In the genomic region with DNA sequence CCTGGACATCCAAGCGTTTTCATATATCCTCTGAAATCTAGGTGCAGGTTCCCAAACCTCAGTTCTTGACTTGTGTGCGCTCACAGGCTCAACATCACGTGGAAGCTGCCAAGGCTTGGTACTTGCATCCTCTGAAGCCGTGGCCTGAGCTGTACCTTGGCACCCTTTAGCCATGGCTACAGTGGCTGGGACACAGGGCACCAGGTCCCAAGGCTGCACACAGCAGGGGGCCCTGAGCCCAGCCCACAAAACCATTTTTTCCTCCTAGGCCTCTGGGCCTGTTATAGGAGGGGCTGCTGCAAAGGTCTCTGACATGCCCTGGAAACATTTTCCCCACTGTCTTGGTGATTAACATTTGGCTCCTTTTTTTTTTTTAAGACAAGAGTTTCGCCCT, we compare ENCODE assay signal across 17 cellular contexts.
"Had no signal": no experiment of that assay in that cellular context is flagged by ENCODE, and none has a peak within 500 bp of the region (broad histone marks: within the 10 kb centered on the region; RNA-seq: fewer than 3 reads in every experiment).

No MANE protein-coding gene starts in this region.

- H3K36me3 ChIP-seq: colonic mucosa, ovary had no signal

- H3K27me3 ChIP-seq: colonic mucosa, heart left ventricle, ovary, right atrium auricular region, testis, tibial nerve, upper lobe of right lung, vagina had no signal

- H3K4me3 ChIP-seq: colonic mucosa, heart left ventricle, ovary, right atrium auricular region, smooth muscle cell, testis, tibial nerve, upper lobe of right lung, vagina had no signal

- H3K4me1 Mint-ChIP-seq: naive thymus-derived CD4-positive, alpha-beta T cell; neural crest cell had no signal

- H3K27ac ChIP-seq: colonic mucosa, heart left ventricle, ovary, right atrium auricular region, testis, tibial nerve, upper lobe of right lung, vagina had no signal

- H3K4me2 ChIP-seq: smooth muscle cell had no signal

- H3K4me1 ChIP-seq: colonic mucosa, heart left ventricle, right atrium auricular region, testis, tibial nerve, upper lobe of right lung, vagina had no signal

- H3K27me3 Mint-ChIP-seq: naive thymus-derived CD4-positive, alpha-beta T cell; stimulated activated naive CD8-positive, alpha-beta T cell treated with anti-CD3 and anti-CD28 coated beads, Interleukin-15, Interleukin-2, amounts not matched to agents 100 ng/mL and 50 ng/mL, for 24 hours had no signal

- DNase-seq: colonic mucosa; dermis blood vessel endothelial cell; heart left ventricle; hippocampal formation; left colon; naive thymus-derived CD4-positive, alpha-beta T cell; nucleus accumbens; ovary; stimulated activated CD4-positive, alpha-beta T cell treated with anti-CD3 and anti-CD28 coated beads, Interleukin-2, amount 100 ng/mL, for 48 hours; testis; upper lobe of right lung had no signal

- H3K9me3 ChIP-seq: colonic mucosa, testis, vagina had no signal

- H3K4me3 Mint-ChIP-seq: neural crest cell; stimulated activated naive CD8-positive, alpha-beta T cell treated with anti-CD3 and anti-CD28 coated beads, Interleukin-15, Interleukin-2, amounts not matched to agents 100 ng/mL and 50 ng/mL, for 24 hours had no signal

- H3K27ac Mint-ChIP-seq: stimulated activated naive CD8-positive, alpha-beta T cell treated with anti-CD3 and anti-CD28 coated beads, Interleukin-15, Interleukin-2, amounts not matched to agents 100 ng/mL and 50 ng/mL, for 24 hours had no signal
